In the genomic region with DNA sequence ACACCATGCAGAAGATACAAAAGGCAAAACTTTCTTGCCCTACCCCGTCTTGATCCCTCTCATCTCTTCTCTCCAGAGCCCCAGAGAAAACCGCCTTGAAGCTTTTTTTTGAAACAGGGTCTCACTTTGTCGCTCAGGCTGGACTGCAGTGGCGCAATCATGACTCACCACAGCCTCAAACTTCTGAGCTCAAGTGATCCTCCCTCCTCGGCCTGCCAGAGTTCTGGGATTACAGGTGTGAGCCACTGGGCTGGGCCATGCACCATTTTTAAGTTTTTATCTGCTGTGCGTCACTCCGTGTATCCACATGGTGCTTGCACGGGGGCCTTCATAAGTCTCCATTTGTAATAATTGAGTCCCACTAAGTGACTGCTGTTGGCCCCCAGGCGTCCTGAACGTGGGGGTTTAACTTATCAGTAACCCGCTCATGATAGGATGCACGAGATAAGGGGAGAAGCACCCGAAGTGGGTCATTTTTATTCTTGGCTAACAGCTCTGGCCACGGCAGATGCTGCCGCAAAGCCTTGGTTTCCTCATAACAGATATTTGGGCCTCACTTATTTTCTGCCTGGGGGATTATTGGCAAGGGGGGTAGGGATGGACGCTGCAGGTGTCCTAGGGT, we compare ENCODE assay signal across 1 cellular context.
TF ChIP-seq lines count a peak whose summit lies in the region.

No MANE protein-coding gene starts in this region.

TF ChIP-seq in GM23338, 12 proteins besides CTCF, POLR2A, EP300 and RAD21 (continued from another document):
- TF ChIP-seq, protein P1, sequence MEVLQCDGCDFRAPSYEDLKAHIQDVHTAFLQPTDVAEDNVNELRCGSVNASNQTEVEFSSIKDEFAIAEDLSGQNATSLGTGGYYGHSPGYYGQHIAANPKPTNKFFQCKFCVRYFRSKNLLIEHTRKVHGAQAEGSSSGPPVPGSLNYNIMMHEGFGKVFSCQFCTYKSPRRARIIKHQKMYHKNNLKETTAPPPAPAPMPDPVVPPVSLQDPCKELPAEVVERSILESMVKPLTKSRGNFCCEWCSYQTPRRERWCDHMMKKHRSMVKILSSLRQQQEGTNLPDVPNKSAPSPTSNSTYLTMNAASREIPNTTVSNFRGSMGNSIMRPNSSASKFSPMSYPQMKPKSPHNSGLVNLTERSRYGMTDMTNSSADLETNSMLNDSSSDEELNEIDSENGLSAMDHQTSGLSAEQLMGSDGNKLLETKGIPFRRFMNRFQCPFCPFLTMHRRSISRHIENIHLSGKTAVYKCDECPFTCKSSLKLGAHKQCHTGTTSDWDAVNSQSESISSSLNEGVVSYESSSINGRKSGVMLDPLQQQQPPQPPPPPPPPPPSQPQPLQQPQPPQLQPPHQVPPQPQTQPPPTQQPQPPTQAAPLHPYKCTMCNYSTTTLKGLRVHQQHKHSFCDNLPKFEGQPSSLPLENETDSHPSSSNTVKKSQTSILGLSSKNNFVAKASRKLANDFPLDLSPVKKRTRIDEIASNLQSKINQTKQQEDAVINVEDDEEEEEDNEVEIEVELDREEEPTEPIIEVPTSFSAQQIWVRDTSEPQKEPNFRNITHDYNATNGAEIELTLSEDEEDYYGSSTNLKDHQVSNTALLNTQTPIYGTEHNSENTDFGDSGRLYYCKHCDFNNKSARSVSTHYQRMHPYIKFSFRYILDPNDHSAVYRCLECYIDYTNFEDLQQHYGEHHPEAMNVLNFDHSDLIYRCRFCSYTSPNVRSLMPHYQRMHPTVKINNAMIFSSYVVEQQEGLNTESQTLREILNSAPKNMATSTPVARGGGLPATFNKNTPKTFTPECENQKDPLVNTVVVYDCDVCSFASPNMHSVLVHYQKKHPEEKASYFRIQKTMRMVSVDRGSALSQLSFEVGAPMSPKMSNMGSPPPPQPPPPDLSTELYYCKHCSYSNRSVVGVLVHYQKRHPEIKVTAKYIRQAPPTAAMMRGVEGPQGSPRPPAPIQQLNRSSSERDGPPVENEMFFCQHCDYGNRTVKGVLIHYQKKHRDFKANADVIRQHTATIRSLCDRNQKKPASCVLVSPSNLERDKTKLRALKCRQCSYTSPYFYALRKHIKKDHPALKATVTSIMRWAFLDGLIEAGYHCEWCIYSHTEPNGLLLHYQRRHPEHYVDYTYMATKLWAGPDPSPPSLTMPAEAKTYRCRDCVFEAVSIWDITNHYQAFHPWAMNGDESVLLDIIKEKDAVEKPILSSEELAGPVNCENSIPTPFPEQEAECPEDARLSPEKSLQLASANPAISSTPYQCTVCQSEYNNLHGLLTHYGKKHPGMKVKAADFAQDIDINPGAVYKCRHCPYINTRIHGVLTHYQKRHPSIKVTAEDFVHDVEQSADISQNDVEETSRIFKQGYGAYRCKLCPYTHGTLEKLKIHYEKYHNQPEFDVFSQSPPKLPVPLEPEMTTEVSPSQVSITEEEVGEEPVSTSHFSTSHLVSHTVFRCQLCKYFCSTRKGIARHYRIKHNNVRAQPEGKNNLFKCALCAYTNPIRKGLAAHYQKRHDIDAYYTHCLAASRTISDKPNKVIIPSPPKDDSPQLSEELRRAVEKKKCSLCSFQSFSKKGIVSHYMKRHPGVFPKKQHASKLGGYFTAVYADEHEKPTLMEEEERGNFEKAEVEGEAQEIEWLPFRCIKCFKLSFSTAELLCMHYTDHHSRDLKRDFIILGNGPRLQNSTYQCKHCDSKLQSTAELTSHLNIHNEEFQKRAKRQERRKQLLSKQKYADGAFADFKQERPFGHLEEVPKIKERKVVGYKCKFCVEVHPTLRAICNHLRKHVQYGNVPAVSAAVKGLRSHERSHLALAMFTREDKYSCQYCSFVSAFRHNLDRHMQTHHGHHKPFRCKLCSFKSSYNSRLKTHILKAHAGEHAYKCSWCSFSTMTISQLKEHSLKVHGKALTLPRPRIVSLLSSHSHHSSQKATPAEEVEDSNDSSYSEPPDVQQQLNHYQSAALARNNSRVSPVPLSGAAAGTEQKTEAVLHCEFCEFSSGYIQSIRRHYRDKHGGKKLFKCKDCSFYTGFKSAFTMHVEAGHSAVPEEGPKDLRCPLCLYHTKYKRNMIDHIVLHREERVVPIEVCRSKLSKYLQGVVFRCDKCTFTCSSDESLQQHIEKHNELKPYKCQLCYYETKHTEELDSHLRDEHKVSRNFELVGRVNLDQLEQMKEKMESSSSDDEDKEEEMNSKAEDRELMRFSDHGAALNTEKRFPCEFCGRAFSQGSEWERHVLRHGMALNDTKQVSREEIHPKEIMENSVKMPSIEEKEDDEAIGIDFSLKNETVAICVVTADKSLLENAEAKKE (CRISPR knock-in tag; IDR thresholded peaks at IDR 0.05), result no peak
